In the genomic region with DNA sequence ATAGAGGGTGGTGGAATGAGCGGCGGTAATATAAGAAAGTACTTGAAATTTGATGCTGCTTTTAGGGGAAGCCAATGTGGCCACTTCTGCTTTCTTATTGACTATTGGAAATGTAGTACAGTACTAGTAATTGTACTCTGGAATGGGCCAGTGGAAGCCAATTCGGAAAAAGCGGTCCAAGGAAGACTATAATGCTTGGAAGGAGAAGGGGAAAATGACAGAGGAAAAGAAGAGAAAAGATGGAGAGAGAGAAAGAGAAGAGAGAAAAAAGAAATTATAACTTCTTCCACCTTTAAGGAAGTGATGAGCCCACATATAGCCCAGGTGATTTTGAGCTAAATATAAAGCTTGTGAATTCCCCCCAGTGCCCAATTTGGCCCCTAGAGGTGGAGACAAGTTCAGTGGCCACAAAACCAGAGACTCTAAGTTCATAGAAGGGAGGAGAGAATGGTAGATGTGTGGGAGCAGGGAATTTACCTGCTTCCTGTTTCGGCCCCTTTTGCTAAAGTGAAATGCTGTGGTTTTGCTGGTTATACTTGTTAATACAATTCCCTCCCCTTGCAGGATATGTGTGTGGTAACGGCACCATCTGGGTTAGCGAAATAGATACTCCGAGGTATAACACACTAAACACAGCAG, we compare ENCODE assay signal across 8 cellular contexts. TPM values are rescaled to one million over a fixed set of nuclear protein-coding genes. Genes with fewer than 3 reads are reported as not detected.
DNase-seq lines count a peak whose midpoint lies in the region; ATAC-seq and TF ChIP-seq lines count a peak whose summit lies in the region.

No MANE protein-coding gene starts in this region.

- peaks cover 24 to 70% (median 48%) of the 10 kb centered on the region in 4 donors for H3K4me1 Mint-ChIP-seq in naive thymus-derived CD8-positive, alpha-beta T cell

- peak overlapping the region; percentile 40 to 90 (median 86) for H3K27ac Mint-ChIP-seq in naive thymus-derived CD8-positive, alpha-beta T cell

- POLR2A ChIA-PET in naive thymus-derived CD8-positive, alpha-beta T cell (lab: Charles Lee) = interaction anchor here (1.5 kb wide), 1 partner anchor 36 kb away, joined by 4 read pairs; a partner anchor contains a TSS

- peak; percentile 59 for DNase-seq in SIG-M5 treated with dmso at 0.1 percent for 504 hours (lab: John Stamatoyannopoulos, UW; ENCODE audit: unreplicated experiment)
- peak in 8 of 10 donors; percentile 10 to 50 (median 36) for DNase-seq in naive thymus-derived CD8-positive, alpha-beta T cell
- DNase-seq in COLO829 (ENCODE audit: low spot score) = no peak
- no peak for DNase-seq in NCI-H2171 (lab: John Stamatoyannopoulos, UW)
- no peak for DNase-seq in NCI-H1417 (lab: John Stamatoyannopoulos, UW)

- ATAC-seq in GM18870 (IDR thresholded peaks at IDR 0.05; ENCODE audit: unreplicated experiment) (peak; percentile 75), HG02870 (IDR thresholded peaks at IDR 0.05; ENCODE audit: unreplicated experiment) (peak; percentile 57), SK-N-SH treated with all-trans-retinoic acid at 6 μM for 48 hours (no peak)
- peak; percentile 73 to 82 for ATAC-seq in naive thymus-derived CD8-positive, alpha-beta T cell

- H3K36me3 Mint-ChIP-seq in naive thymus-derived CD8-positive, alpha-beta T cell = no peaks in the 10 kb centered on the region

- peak overlapping the region in 9 of 10 donors; percentile 30 to 81 (median 66) for H3K4me3 Mint-ChIP-seq in naive thymus-derived CD8-positive, alpha-beta T cell

- no peaks in the 10 kb centered on the region for H3K27me3 Mint-ChIP-seq in naive thymus-derived CD8-positive, alpha-beta T cell

- no peaks in the 10 kb centered on the region for H3K9me3 Mint-ChIP-seq in naive thymus-derived CD8-positive, alpha-beta T cell

TF ChIP-seq in SK-N-SH treated with all-trans-retinoic acid at 6 μM for 48 hours, 23 proteins besides CTCF, POLR2A, EP300 and RAD21:
- TF ChIP-seq ZNF8 (CRISPR knock-in tag; IDR thresholded peaks at IDR 0.05) = no peak

RNA-seq across cellular contexts. Expression of a gene that starts 35.7 kb away (rescaled TPM):
- total RNA-seq in naive thymus-derived CD8-positive, alpha-beta T cell = 1 to 10 TPM; 2.7 to 4.2 TPM
- polyA plus RNA-seq in naive thymus-derived CD8-positive, alpha-beta T cell = 1 to 10 TPM; 1.4 to 4.4 (median 2.5) TPM

Comparison
In these comparisons a context has a peak if more than half of its experiments do, and no peak if none do; other contexts are left out.
1. DNase-seq: peak in SIG-M5 treated with dmso at 0.1 percent for 504 hours (single experiment) and naive thymus-derived CD8-positive, alpha-beta T cell (8 of 10); none in COLO829 (single experiment), NCI-H2171 (single experiment) and NCI-H1417 (0 of 3).